In genomic region chr17:51354908-51355307, GRCh38 we compare ENCODE assay signal across 1 cellular context.
TF ChIP-seq lines count a peak whose summit lies in the region.

No MANE protein-coding gene starts in this region.

TF ChIP-seq in HepG2, 621 proteins besides CTCF, POLR2A, EP300 and RAD21:
- TF ChIP-seq ZEB1 (IDR thresholded peaks at IDR 0.05; ENCODE audit: insufficient replicate concordance, low read depth), result no peak
- TF ChIP-seq NFKB2 (CRISPR knock-in tag; IDR thresholded peaks at IDR 0.05; ENCODE audit: borderline replicate concordance), result no peak
- no peak for TF ChIP-seq SRSF1 (optimal IDR thresholded peaks at IDR 0.05; ENCODE audit: low read depth, low read length)
- TF ChIP-seq U2AF2 (IDR thresholded peaks at IDR 0.05; ENCODE audit: low read depth, low read length), result no peak
- TF ChIP-seq, protein P1, sequence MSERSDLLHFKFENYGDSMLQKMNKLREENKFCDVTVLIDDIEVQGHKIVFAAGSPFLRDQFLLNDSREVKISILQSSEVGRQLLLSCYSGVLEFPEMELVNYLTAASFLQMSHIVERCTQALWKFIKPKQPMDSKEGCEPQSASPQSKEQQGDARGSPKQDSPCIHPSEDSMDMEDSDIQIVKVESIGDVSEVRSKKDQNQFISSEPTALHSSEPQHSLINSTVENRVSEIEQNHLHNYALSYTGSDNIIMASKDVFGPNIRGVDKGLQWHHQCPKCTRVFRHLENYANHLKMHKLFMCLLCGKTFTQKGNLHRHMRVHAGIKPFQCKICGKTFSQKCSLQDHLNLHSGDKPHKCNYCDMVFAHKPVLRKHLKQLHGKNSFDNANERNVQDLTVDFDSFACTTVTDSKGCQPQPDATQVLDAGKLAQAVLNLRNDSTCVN (CRISPR knock-in tag; IDR thresholded peaks at IDR 0.05; ENCODE audit: borderline replicate concordance), result no peak
- no peak for TF ChIP-seq YEATS4 (CRISPR knock-in tag; IDR thresholded peaks at IDR 0.05; ENCODE audit: borderline replicate concordance)
- no peak for TF ChIP-seq AKAP8 (CRISPR knock-in tag; IDR thresholded peaks at IDR 0.05)
- no peak for TF ChIP-seq ELF4 (CRISPR knock-in tag; IDR thresholded peaks at IDR 0.05; ENCODE audit: borderline replicate concordance)
